Comparison of ENCODE assay signal across 2 cellular contexts in genomic region chr19:10895920-10896319, GRCh38.
TF ChIP-seq lines count a peak whose summit lies in the region.

No MANE protein-coding gene starts in this region.

TF ChIP-seq in SK-N-SH, 30 proteins besides CTCF, POLR2A, EP300 and RAD21:
- TF ChIP-seq, protein P1, sequence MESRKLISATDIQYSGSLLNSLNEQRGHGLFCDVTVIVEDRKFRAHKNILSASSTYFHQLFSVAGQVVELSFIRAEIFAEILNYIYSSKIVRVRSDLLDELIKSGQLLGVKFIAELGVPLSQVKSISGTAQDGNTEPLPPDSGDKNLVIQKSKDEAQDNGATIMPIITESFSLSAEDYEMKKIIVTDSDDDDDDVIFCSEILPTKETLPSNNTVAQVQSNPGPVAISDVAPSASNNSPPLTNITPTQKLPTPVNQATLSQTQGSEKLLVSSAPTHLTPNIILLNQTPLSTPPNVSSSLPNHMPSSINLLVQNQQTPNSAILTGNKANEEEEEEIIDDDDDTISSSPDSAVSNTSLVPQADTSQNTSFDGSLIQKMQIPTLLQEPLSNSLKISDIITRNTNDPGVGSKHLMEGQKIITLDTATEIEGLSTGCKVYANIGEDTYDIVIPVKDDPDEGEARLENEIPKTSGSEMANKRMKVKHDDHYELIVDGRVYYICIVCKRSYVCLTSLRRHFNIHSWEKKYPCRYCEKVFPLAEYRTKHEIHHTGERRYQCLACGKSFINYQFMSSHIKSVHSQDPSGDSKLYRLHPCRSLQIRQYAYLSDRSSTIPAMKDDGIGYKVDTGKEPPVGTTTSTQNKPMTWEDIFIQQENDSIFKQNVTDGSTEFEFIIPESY (IDR thresholded peaks at IDR 0.05; ENCODE audit: borderline replicate concordance, low read depth): no peak
- TF ChIP-seq USF1 (IDR thresholded peaks at IDR 0.05; ENCODE audit: borderline replicate concordance, low read depth): no peak
- TF ChIP-seq TAF1 (IDR thresholded peaks at IDR 0.05; ENCODE audit: borderline replicate concordance, low read depth, low read length): no peak
- TF ChIP-seq TEAD4 (IDR thresholded peaks at IDR 0.05; ENCODE audit: borderline replicate concordance, insufficient read depth): no peak
- TF ChIP-seq, protein P2, sequence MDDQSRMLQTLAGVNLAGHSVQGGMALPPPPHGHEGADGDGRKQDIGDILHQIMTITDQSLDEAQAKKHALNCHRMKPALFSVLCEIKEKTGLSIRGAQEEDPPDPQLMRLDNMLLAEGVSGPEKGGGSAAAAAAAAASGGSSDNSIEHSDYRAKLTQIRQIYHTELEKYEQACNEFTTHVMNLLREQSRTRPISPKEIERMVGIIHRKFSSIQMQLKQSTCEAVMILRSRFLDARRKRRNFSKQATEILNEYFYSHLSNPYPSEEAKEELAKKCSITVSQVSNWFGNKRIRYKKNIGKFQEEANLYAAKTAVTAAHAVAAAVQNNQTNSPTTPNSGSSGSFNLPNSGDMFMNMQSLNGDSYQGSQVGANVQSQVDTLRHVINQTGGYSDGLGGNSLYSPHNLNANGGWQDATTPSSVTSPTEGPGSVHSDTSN (IDR thresholded peaks at IDR 0.05): no peak
- TF ChIP-seq RFX5 (IDR thresholded peaks at IDR 0.05; ENCODE audit: low read length): no peak
- TF ChIP-seq REST (IDR thresholded peaks at IDR 0.05; ENCODE audit: low read depth, low read length): no peak
- TF ChIP-seq CHD2 (IDR thresholded peaks at IDR 0.05; ENCODE audit: low read length, partially characterized antibody): no peak
- no peak for TF ChIP-seq NRF1 (IDR thresholded peaks at IDR 0.05; ENCODE audit: low read depth, low read length)
TF ChIP-seq in SK-N-SH: peak in this region for 0.

TF ChIP-seq in SK-N-SH treated with all-trans-retinoic acid at 6 μM for 48 hours, 23 proteins besides CTCF, POLR2A, EP300 and RAD21:
- no peak for TF ChIP-seq ARNTL (CRISPR knock-in tag; IDR thresholded peaks at IDR 0.05; ENCODE audit: borderline replicate concordance, low read depth)
- no peak for TF ChIP-seq ESRRG (CRISPR knock-in tag; IDR thresholded peaks at IDR 0.05)
- no peak for TF ChIP-seq PATZ1 (CRISPR knock-in tag; IDR thresholded peaks at IDR 0.05; ENCODE audit: borderline replicate concordance)
- no peak for TF ChIP-seq ZNF565 (CRISPR knock-in tag; conservative IDR thresholded peaks at IDR 0.05; ENCODE audit: low read depth)
- no peak for TF ChIP-seq ZFP30 (CRISPR knock-in tag; IDR thresholded peaks at IDR 0.05)
- TF ChIP-seq TSHZ2 (CRISPR knock-in tag; IDR thresholded peaks at IDR 0.05): no peak
- no peak for TF ChIP-seq ZNF8 (CRISPR knock-in tag; IDR thresholded peaks at IDR 0.05)
- no peak for TF ChIP-seq TCF4 (CRISPR knock-in tag; IDR thresholded peaks at IDR 0.05; ENCODE audit: borderline replicate concordance)
- no peak for TF ChIP-seq OSR1 (CRISPR knock-in tag; IDR thresholded peaks at IDR 0.05)
- no peak for TF ChIP-seq ZFP3 (CRISPR knock-in tag; IDR thresholded peaks at IDR 0.05)
- TF ChIP-seq CSDC2 (CRISPR knock-in tag; IDR thresholded peaks at IDR 0.05): no peak
- no peak for TF ChIP-seq SNAI2 (CRISPR knock-in tag; IDR thresholded peaks at IDR 0.05)
- no peak for TF ChIP-seq BACH2 (CRISPR knock-in tag; IDR thresholded peaks at IDR 0.05; ENCODE audit: borderline replicate concordance)
